Comparison of ENCODE assay signal across 20 cellular contexts in genomic region chr2:1618974-1619373, GRCh38.
DNase-seq lines count a peak whose midpoint lies in the region; ATAC-seq and TF ChIP-seq lines count a peak whose summit lies in the region.
"Had no signal": no experiment of that assay in that cellular context is flagged by ENCODE, and none has a peak within 500 bp of the region (broad histone marks: within the 10 kb centered on the region; RNA-seq: fewer than 3 reads in every experiment).

No MANE protein-coding gene starts in this region.

- ATAC-seq in WTC11 (no peak), GM21447 (IDR thresholded peaks at IDR 0.05; ENCODE audit: unreplicated experiment) (no peak)
- ATAC-seq: A549 had no signal

- H3K4me3 Mint-ChIP-seq in WTC11, result no peak overlapping the region
- H3K4me3 Mint-ChIP-seq: CD4-positive, alpha-beta T cell; GM23338 had no signal

- CTCF ChIA-PET in WTC11 (lab: Charles Lee), result no interaction called here

- no peak overlapping the region for H3K27ac Mint-ChIP-seq in WTC11
- H3K27ac Mint-ChIP-seq: CD4-positive, alpha-beta T cell; GM23338 had no signal

- no peaks in the 10 kb centered on the region; the same call in 1 of the 2 replicates for H3K27me3 Mint-ChIP-seq in WTC11 (ENCODE audit: low read depth)
- H3K27me3 Mint-ChIP-seq: CD4-positive, alpha-beta T cell had no signal

- peaks cover 65% of the 10 kb centered on the region for H3K36me3 Mint-ChIP-seq in WTC11

- POLR2A ChIA-PET in WTC11 (lab: Charles Lee), result no interaction called here

- H3K36me3 ChIP-seq in mucosa of rectum (ENCODE audit: control insufficient read depth in 2 of 2, insufficient read depth in 2 of 2, low read length in 2 of 2), result no peaks in the 10 kb centered on the region

- H3K9me3 Mint-ChIP-seq in WTC11, result peaks cover 15% of the 10 kb centered on the region
- H3K9me3 Mint-ChIP-seq: CD4-positive, alpha-beta T cell had no signal

- H3K9me3 ChIP-seq in mucosa of rectum (ENCODE audit: control insufficient read depth in 2 of 2, low read length in 2 of 2), result no peaks in the 10 kb centered on the region
- H3K9me3 ChIP-seq: A549 had no signal

- peak; percentile 23 for DNase-seq in HT-29 (ENCODE audit: low spot score)
- DNase-seq in C1 segment of cervical spinal cord (lab: John Stamatoyannopoulos, UW), result no peak
- DNase-seq in stimulated activated CD4-positive, alpha-beta T cell treated with anti-CD3 and anti-CD28 coated beads, Interleukin-2, amount 100 ng/mL, for 24 hours, result no peak
- no peak for DNase-seq in WTC11 (ENCODE audit: low spot score)
- DNase-seq: AML-193; CD4-positive, alpha-beta T cell; DMS53; HCEC 1CT; NCI-H1092; NCI-H1417 treated with DMSO at 0.1 percent for 48 hours; NCI-H1694 treated with DMSO at 0.1 percent for 48 hours; NCI-H2081; NCI-H2227 treated with DMSO at 0.1 percent for 48 hours; NCI-H526 treated with DMSO at 0.1 percent for 48 hours; SHP77 treated with DMSO at 0.1 percent for 48 hours had no signal

- no peak overlapping the region for H3K4me3 ChIP-seq in mucosa of rectum (ENCODE audit: low read length in 2 of 2)
- H3K4me3 ChIP-seq: A549, GM23338 had no signal

- H3K4me1 Mint-ChIP-seq in WTC11, result peaks cover 67% of the 10 kb centered on the region

- peak overlapping the region; percentile 95 for H3K27ac ChIP-seq in VCaP
- peak overlapping the region; percentile 64 to 72 for H3K27ac ChIP-seq in mucosa of rectum (ENCODE audit: low read depth in 2 of 2, low read length in 2 of 2)
- H3K27ac ChIP-seq: A549 had no signal

- no peaks in the 10 kb centered on the region for H3K27me3 ChIP-seq in mucosa of rectum (ENCODE audit: control insufficient read depth in 2 of 2, insufficient read depth in 2 of 2, low read length in 2 of 2)

- no peak overlapping the region for H3K9ac ChIP-seq in mucosa of rectum (ENCODE audit: low read depth in 1 of 2, low read length in 2 of 2)

- TF ChIP-seq CTCF in VCaP (conservative IDR thresholded peaks at IDR 0.05) (no peak), WTC11 (IDR thresholded peaks at IDR 0.05) (no peak)

- H3K4me1 ChIP-seq in mucosa of rectum (ENCODE audit: control insufficient read depth in 2 of 2, insufficient read depth in 2 of 2, low read length in 2 of 2), result peaks cover 13 to 18% of the 10 kb centered on the region in 2 donors
- H3K4me1 ChIP-seq: A549 had no signal

TF ChIP-seq in WTC11, 78 proteins besides CTCF, POLR2A, EP300 and RAD21:
- TF ChIP-seq ZNF532 (CRISPR knock-in tag; IDR thresholded peaks at IDR 0.05; ENCODE audit: borderline replicate concordance), result no peak
